Comparison of ENCODE assay signal across 11 cellular contexts in the genomic region with DNA sequence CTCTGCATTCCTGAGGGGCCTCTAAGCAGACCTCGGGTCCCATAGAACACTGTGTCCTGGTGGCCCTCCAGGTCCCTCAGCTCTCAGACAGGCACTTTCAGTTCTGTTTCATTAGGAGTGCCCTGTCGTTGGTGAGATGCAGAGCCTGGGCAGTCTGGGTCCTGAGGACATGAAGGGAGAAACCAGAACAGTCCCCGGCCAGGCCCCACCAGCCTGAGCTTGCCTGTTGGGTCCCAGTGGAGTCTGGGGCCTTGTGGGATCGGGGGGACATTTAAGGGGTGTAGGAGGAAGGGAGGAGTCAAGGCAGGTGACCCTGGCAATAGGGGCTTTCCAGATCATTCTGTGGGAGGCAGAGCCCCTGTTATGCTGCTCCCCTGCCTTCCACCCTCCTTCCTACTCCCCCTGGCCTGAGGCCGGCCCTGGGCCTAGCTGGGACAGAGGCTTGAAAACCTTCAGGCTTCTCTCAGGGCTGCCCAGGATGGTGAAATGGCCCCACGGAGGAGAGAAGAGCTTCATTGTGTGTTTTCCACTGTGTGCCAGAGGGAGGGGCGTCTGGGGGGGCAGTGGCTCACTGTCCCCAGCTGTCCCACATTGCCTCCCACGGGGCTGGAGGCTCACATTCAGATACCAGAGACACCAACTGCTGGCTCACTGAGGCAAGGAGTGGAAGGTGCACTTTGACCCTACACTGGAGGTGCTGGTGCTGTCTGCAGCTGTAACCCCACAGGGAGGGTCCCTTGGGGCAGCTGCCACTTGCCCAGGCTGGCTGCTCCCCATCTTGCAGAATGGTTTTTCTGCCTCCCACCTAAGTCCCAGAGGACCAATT. TPM values are rescaled to one million over a fixed set of nuclear protein-coding genes. Genes with fewer than 3 reads are reported as not detected.
DNase-seq lines count a peak whose midpoint lies in the region; ATAC-seq and TF ChIP-seq lines count a peak whose summit lies in the region.
"Had no signal": no experiment of that assay in that cellular context is flagged by ENCODE, and none has a peak within 500 bp of the region (broad histone marks: within the 10 kb centered on the region; RNA-seq: fewer than 3 reads in every experiment).

No MANE protein-coding gene starts in this region.

- H3K36me3 Mint-ChIP-seq in activated CD4-positive, alpha-beta memory T cell treated with anti-CD3 and anti-CD28 coated beads for 36 hours, result no peaks in the 10 kb centered on the region

- CTCF ChIA-PET in activated CD4-positive, alpha-beta memory T cell treated with anti-CD3 and anti-CD28 coated beads for 36 hours (lab: Charles Lee), result interaction anchor here (0.6 kb wide), 1 partner anchor 114 kb away, joined by 4 read pairs; no protein-coding TSS in a partner anchor

- no peak overlapping the region for H3K4me3 ChIP-seq in WERI-Rb-1 (ENCODE audit: low read depth, low read length)
- peak overlapping the region in 1 of 8 donors; percentile 18 for H3K4me3 ChIP-seq in spleen
- H3K4me3 ChIP-seq in heart left ventricle, result no peak overlapping the region

- H3K27ac ChIP-seq in WERI-Rb-1 (peak overlapping the region; percentile 70), spleen (peak overlapping the region; percentile 55 to 89 (median 81)), heart left ventricle (peak overlapping the region in 1 of 12 donors; percentile 93)
- H3K27ac ChIP-seq: epithelial cell of prostate had no signal

- peaks cover 7% of the 10 kb centered on the region for H3K4me1 Mint-ChIP-seq in activated CD4-positive, alpha-beta memory T cell treated with anti-CD3 and anti-CD28 coated beads for 36 hours (ENCODE audit: low read depth)

- no peak overlapping the region for H3K27ac Mint-ChIP-seq in activated CD4-positive, alpha-beta memory T cell treated with anti-CD3 and anti-CD28 coated beads for 36 hours

- intact Hi-C loops in spleen (cut with DNase I; ENCODE audit: low total_unique reads), result no loop called here
- intact Hi-C loops in heart left ventricle (cut with DNase I), result no loop called here
- intact Hi-C loops in activated CD4-positive, alpha-beta memory T cell treated with anti-CD3 and anti-CD28 coated beads for 36 hours (cut with micrococcal nuclease), result no loop called here

- TF ChIP-seq POLR2A in spleen (IDR thresholded peaks at IDR 0.05), result no peak
- no peak for TF ChIP-seq POLR2A in heart left ventricle (IDR thresholded peaks at IDR 0.05)
- TF ChIP-seq POLR2A in erythroblast (IDR thresholded peaks at IDR 0.05; ENCODE audit: low read length), result no peak

- no peak overlapping the region for H3K4me3 Mint-ChIP-seq in activated CD4-positive, alpha-beta memory T cell treated with anti-CD3 and anti-CD28 coated beads for 36 hours

- no peaks in the 10 kb centered on the region for H3K27me3 ChIP-seq in WERI-Rb-1 (ENCODE audit: insufficient read depth, low read depth, severe bottlenecking)
- H3K27me3 ChIP-seq in spleen (replicated peaks in 1 of 7), result no peaks in the 10 kb centered on the region
- H3K27me3 ChIP-seq in heart left ventricle, result no peaks in the 10 kb centered on the region

- POLR2A ChIA-PET in activated CD4-positive, alpha-beta memory T cell treated with anti-CD3 and anti-CD28 coated beads for 36 hours (lab: Charles Lee), result no interaction called here

- WGBS in spleen, 5 donors, result 24 to 41% (median 36%) methylated on average over 7 to 8 of the region's 8 CpGs
- 78 to 87% (median 80%) methylated on average over 7 to 8 of the region's 8 CpGs for WGBS in heart left ventricle, 4 donors

- ATAC-seq in GM18870 (IDR thresholded peaks at IDR 0.05; ENCODE audit: unreplicated experiment) (peak; percentile 40), HG02610 (IDR thresholded peaks at IDR 0.05; ENCODE audit: unreplicated experiment) (peak; percentile 37), heart left ventricle (no peak)

- TF ChIP-seq CTCF in WERI-Rb-1 (IDR thresholded peaks at IDR 0.05; ENCODE audit: low read depth, low read length) (no peak), spleen (IDR thresholded peaks at IDR 0.05 in 8 of 11, conservative IDR thresholded peaks at IDR 0.05 in 3 of 11) (no peak), heart left ventricle (IDR thresholded peaks at IDR 0.05) (no peak)

- peaks cover 2% of the 10 kb centered on the region for H3K27me3 Mint-ChIP-seq in activated CD4-positive, alpha-beta memory T cell treated with anti-CD3 and anti-CD28 coated beads for 36 hours

- DNase-seq in WERI-Rb-1 (no peak), spleen (no peak), heart left ventricle (no peak), foreskin melanocyte (no peak), erythroblast (lab: John Stamatoyannopoulos, UW) (no peak)
- DNase-seq in activated CD4-positive, alpha-beta memory T cell treated with anti-CD3 and anti-CD28 coated beads for 36 hours, result no peak
- DNase-seq: activated T-cell treated with anti-CD3 and anti-CD28 coated beads, Interleukin-2, amount 50 U/mL, for 48 hours; KG1 had no signal

- H3K9me3 Mint-ChIP-seq in activated CD4-positive, alpha-beta memory T cell treated with anti-CD3 and anti-CD28 coated beads for 36 hours, result no peaks in the 10 kb centered on the region

- H3K4me1 ChIP-seq in spleen, result peaks cover 32 to 100% (median 78%) of the 10 kb centered on the region in 6 donors
- H3K4me1 ChIP-seq in heart left ventricle, result peaks cover 0 to 81% (median 5%) of the 10 kb centered on the region in 12 donors

- H3K9me3 ChIP-seq in WERI-Rb-1 (ENCODE audit: severe bottlenecking) (no peaks in the 10 kb centered on the region), spleen (no peaks in the 10 kb centered on the region), heart left ventricle (peaks cover 0 to 3% (median 0%) of the 10 kb centered on the region in 12 donors)

- H3K36me3 ChIP-seq in WERI-Rb-1 (no peaks in the 10 kb centered on the region), spleen (no peaks in the 10 kb centered on the region), heart left ventricle (no peaks in the 10 kb centered on the region)

RNA-seq across cellular contexts. Expression of gene CATIP, which starts 26.6 kb away (rescaled TPM):
- total RNA-seq in spleen (under 1 TPM in 5 of 7 donors, not detected in 2; 0.30 to 0.76 (median 0.60) TPM), heart left ventricle (under 1 TPM in 1 of 9 donors, not detected in 8; 0.18 TPM)
- polyA plus RNA-seq in spleen (1 to 10 TPM in 1 of 3 donors, under 1 TPM in 2; 0.57 to 1.1 (median 0.99) TPM), heart left ventricle (under 1 TPM in 1 of 2 donors, not detected in 1; 0.07 TPM)
- total RNA-seq in activated CD4-positive, alpha-beta memory T cell treated with anti-CD3 and anti-CD28 coated beads for 36 hours, result not detected

RNA-seq across cellular contexts. Expression of gene TMBIM1, which starts 37.7 kb away (rescaled TPM):
- total RNA-seq in spleen, result 100 to 1,000 TPM in 3 of 7 donors, 10 to 100 TPM in 4; 79.4 to 121 (median 95.9) TPM
- 10 to 100 TPM; 17.2 to 33.1 (median 27.4) TPM for polyA plus RNA-seq in spleen
- 100 to 1,000 TPM in 7 of 9 donors, 10 to 100 TPM in 2; 89.1 to 173 (median 126) TPM for total RNA-seq in heart left ventricle
- polyA plus RNA-seq in heart left ventricle, result 100 to 1,000 TPM in 1 of 2 donors, 10 to 100 TPM in 1; 41.8 to 208 TPM
- total RNA-seq in activated CD4-positive, alpha-beta memory T cell treated with anti-CD3 and anti-CD28 coated beads for 36 hours, result 10 to 100 TPM; 71.8 to 79.2 TPM

RNA-seq across cellular contexts. Expression of gene SLC11A1, which starts 52.0 kb away (rescaled TPM):
- total RNA-seq in spleen (100 to 1,000 TPM in 4 of 7 donors, 10 to 100 TPM in 3; 63.5 to 576 (median 167) TPM), heart left ventricle (10 to 100 TPM in 2 of 9 donors, 1 to 10 TPM in 6, under 1 TPM in 1; 0.96 to 31.0 (median 4.3) TPM)
- polyA plus RNA-seq in spleen (10 to 100 TPM in 2 of 3 donors, 1 to 10 TPM in 1; 6.2 to 67.0 (median 38.6) TPM), heart left ventricle (1 to 10 TPM; 4.5 to 8.9 TPM)
- total RNA-seq in activated CD4-positive, alpha-beta memory T cell treated with anti-CD3 and anti-CD28 coated beads for 36 hours, result under 1 TPM; 0.10 to 0.26 TPM

RNA-seq across cellular contexts. Expression of gene PNKD, which starts 59.7 kb away (rescaled TPM):
- total RNA-seq in spleen (10 to 100 TPM; 41.4 to 61.2 (median 47.7) TPM), heart left ventricle (10 to 100 TPM; 53.8 to 78.7 (median 72.5) TPM)
- polyA plus RNA-seq in spleen (10 to 100 TPM; 69.0 to 92.1 (median 83.5) TPM), heart left ventricle (100 to 1,000 TPM in 1 of 2 donors, 10 to 100 TPM in 1; 54.6 to 146 TPM)
- 10 to 100 TPM; 18.4 to 19.4 TPM for total RNA-seq in activated CD4-positive, alpha-beta memory T cell treated with anti-CD3 and anti-CD28 coated beads for 36 hours

Comparison
In these comparisons a context has a peak if more than half of its experiments do, and no peak if none do; other contexts are left out.
1. ATAC-seq: peak in GM18870 (single experiment) and HG02610 (single experiment); none in heart left ventricle (0 of 4).